In the genomic region with DNA sequence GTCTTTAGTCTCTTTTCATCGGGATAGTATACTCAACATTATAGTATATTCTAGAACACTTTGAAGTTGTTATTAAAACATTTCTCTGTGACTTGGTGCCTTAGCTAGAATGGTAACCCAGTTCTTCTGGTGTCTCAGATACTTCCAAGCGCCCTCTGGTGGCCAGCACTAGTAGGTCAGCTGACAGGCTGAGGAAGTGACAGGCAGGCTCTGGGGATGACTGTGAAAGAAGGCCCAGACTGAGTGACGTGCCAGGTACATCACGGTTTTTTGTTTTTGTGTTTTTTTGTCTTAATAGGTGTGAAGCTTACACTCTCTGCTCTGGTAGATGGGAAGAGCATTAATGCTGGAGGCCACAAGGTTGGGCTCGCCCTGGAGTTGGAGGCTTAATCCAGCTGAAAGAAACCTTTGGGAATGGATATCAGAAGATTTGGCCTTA, we compare ENCODE assay signal across 8 cellular contexts. TPM values are rescaled to one million over a fixed set of nuclear protein-coding genes. Genes with fewer than 3 reads are reported as not detected.
DNase-seq lines count a peak whose midpoint lies in the region; ATAC-seq, FAIRE-seq and TF ChIP-seq lines count a peak whose summit lies in the region.

No MANE protein-coding gene starts in this region.

- H3K9me3 Mint-ChIP-seq in astrocyte (ENCODE audit: unreplicated experiment): no peaks in the 10 kb centered on the region

- H3K9me3 ChIP-seq in astrocyte (ENCODE audit: insufficient read depth, low read depth, low read length) (no peaks in the 10 kb centered on the region), smooth muscle cell (replicated peaks; ENCODE audit: low read depth) (no peaks in the 10 kb centered on the region)

- H3K27me3 ChIP-seq in astrocyte (ENCODE audit: insufficient read depth, low read length): no peaks in the 10 kb centered on the region
- H3K27me3 ChIP-seq in smooth muscle cell (ENCODE audit: low read depth): no peaks in the 10 kb centered on the region

- H3K4me3 ChIP-seq in astrocyte (ENCODE audit: insufficient read depth, low read depth, low read length): no peak overlapping the region
- no peak overlapping the region for H3K4me3 ChIP-seq in smooth muscle cell

- H3K27ac ChIP-seq in astrocyte (ENCODE audit: low read depth, low read length) (peak overlapping the region; percentile 5), smooth muscle cell (ENCODE audit: low read depth) (peak overlapping the region; percentile 93)

- H3K36me3 Mint-ChIP-seq in astrocyte (ENCODE audit: low read depth, unreplicated experiment): peaks cover 20% of the 10 kb centered on the region

- no peak for FAIRE-seq in astrocyte (lab: Jason Lieb, UNC)

- H2AFZ ChIP-seq in astrocyte (ENCODE audit: low read depth, low read length): no peak overlapping the region
- H2AFZ ChIP-seq in smooth muscle cell (ENCODE audit: low read depth): no peak overlapping the region

- H3K4me3 Mint-ChIP-seq in astrocyte (ENCODE audit: unreplicated experiment): peak overlapping the region; percentile 69

- peak overlapping the region; percentile 96 for H3K27ac Mint-ChIP-seq in astrocyte (ENCODE audit: unreplicated experiment)

- H3K27me3 Mint-ChIP-seq in astrocyte (ENCODE audit: low read depth, unreplicated experiment): no peaks in the 10 kb centered on the region

- peak; percentile 38 for ATAC-seq in HG02623 (IDR thresholded peaks at IDR 0.05; ENCODE audit: unreplicated experiment)
- no peak for ATAC-seq in HG02970 (IDR thresholded peaks at IDR 0.05; ENCODE audit: low FRiP score, unreplicated experiment)

- peaks cover 32% of the 10 kb centered on the region for H3K36me3 ChIP-seq in astrocyte (ENCODE audit: insufficient read depth, low read length)
- H3K36me3 ChIP-seq in smooth muscle cell (ENCODE audit: low read depth): no peaks in the 10 kb centered on the region

- H3K4me1 ChIP-seq in astrocyte (ENCODE audit: insufficient read depth, low read length) (peaks cover 33% of the 10 kb centered on the region), smooth muscle cell (ENCODE audit: low read depth) (peaks cover 37% of the 10 kb centered on the region)

- no peak overlapping the region for H3K4me2 ChIP-seq in astrocyte (ENCODE audit: low read length)
- peak overlapping the region; percentile 23 for H3K4me2 ChIP-seq in smooth muscle cell

- TF ChIP-seq CTCF in GM10266 (IDR thresholded peaks at IDR 0.05; ENCODE audit: control insufficient read depth, insufficient read depth, low read depth, missing control alignments) (peak; percentile 97), astrocyte (IDR thresholded peaks at IDR 0.05; ENCODE audit: insufficient read depth, low read depth, low read length) (peak; percentile 99), smooth muscle cell (IDR thresholded peaks at IDR 0.05; ENCODE audit: borderline replicate concordance, insufficient read depth, poor library complexity, severe bottlenecking) (peak; percentile 94)

- H3F3A ChIP-seq in smooth muscle cell (ENCODE audit: low read depth): peaks cover 50% of the 10 kb centered on the region

- peaks cover 50% of the 10 kb centered on the region for H3K4me1 Mint-ChIP-seq in astrocyte (ENCODE audit: low read depth, unreplicated experiment)

- peak; percentile 82 for DNase-seq in GM10266 (ENCODE audit: extremely low spot score)
- peak; percentile 74 for DNase-seq in NCI-H1694 (lab: John Stamatoyannopoulos, UW)
- peak; percentile 63 for DNase-seq in T1000 (lab: John Stamatoyannopoulos, UW)
- peak; percentile 63 for DNase-seq in astrocyte (ENCODE audit: low read depth)
- peak; percentile 81 for DNase-seq in hepatic stellate cell (ENCODE audit: low spot score)
- DNase-seq in smooth muscle cell (lab: John Stamatoyannopoulos, UW; ENCODE audit: unreplicated experiment): peak; percentile 37

- H4K20me1 ChIP-seq in astrocyte (ENCODE audit: insufficient read depth, low read length): peaks cover 66% of the 10 kb centered on the region
- peaks cover 66% of the 10 kb centered on the region for H4K20me1 ChIP-seq in smooth muscle cell (ENCODE audit: low read depth)

- peaks cover 48% of the 10 kb centered on the region for H3K79me2 ChIP-seq in astrocyte (ENCODE audit: insufficient read depth, low read length)
- peaks cover 41% of the 10 kb centered on the region for H3K79me2 ChIP-seq in smooth muscle cell (ENCODE audit: low read depth)

- H3K9ac ChIP-seq in astrocyte (ENCODE audit: low read length): no peak overlapping the region
- H3K9ac ChIP-seq in smooth muscle cell (ENCODE audit: low read depth): no peak overlapping the region

- 40% methylated on average over 5 of the region's 5 CpGs for WGBS in smooth muscle cell (ENCODE audit: low lambda C conversion rate)

RNA-seq across cellular contexts. Expression of a gene that starts 5.1 kb away (rescaled TPM):
- total RNA-seq in astrocyte (17.1 and 18.3 TPM in 2 replicates), smooth muscle cell (9.8 and 18.7 TPM in 2 replicates)
- polyA plus RNA-seq in smooth muscle cell: 8.4 and 9.4 TPM in 2 replicates

RNA-seq across cellular contexts. Expression of a gene that starts 20.0 kb away (rescaled TPM):
- total RNA-seq in astrocyte: 338 and 373 TPM in 2 replicates
- 183 and 189 TPM in 2 replicates for total RNA-seq in smooth muscle cell
- 207 and 237 TPM in 2 replicates for polyA plus RNA-seq in smooth muscle cell
